19 cellular contexts compared by ENCODE assay signal in genomic region chr12:64178122-64178521, GRCh38. TPM values are rescaled to one million over a fixed set of nuclear protein-coding genes. Genes with fewer than 3 reads are reported as not detected.
DNase-seq lines count a peak whose midpoint lies in the region; TF ChIP-seq lines count a peak whose summit lies in the region.
"Had no signal": no experiment of that assay in that cellular context is flagged by ENCODE, and none has a peak within 500 bp of the region (broad histone marks: within the 10 kb centered on the region; RNA-seq: fewer than 3 reads in every experiment).

No MANE protein-coding gene starts in this region.

- H3K9me3 ChIP-seq in sigmoid colon: no peaks in the 10 kb centered on the region
- H3K9me3 ChIP-seq in A673 (ENCODE audit: low read depth, low read length, poor library complexity, severe bottlenecking): no peaks in the 10 kb centered on the region
- H3K9me3 ChIP-seq: BLaER1 had no signal

- no peak for TF ChIP-seq CTCF in HFFc6 (IDR thresholded peaks at IDR 0.05)
- no peak for TF ChIP-seq CTCF in sigmoid colon (IDR thresholded peaks at IDR 0.05)
- no peak for TF ChIP-seq CTCF in A673 (conservative IDR thresholded peaks at IDR 0.05; ENCODE audit: low read depth, low read length)

- peaks cover 81% of the 10 kb centered on the region for H3K4me1 Mint-ChIP-seq in HFFc6 (ENCODE audit: low read depth)
- H3K4me1 Mint-ChIP-seq: memory B cell, T-cell had no signal

- no peaks in the 10 kb centered on the region for H3K27me3 ChIP-seq in sigmoid colon
- no peaks in the 10 kb centered on the region for H3K27me3 ChIP-seq in A673 (replicated peaks; ENCODE audit: insufficient read depth, low read depth, low read length, poor library complexity)
- H3K27me3 ChIP-seq: BLaER1 had no signal

- no peaks in the 10 kb centered on the region for H3K36me3 Mint-ChIP-seq in HFFc6 (ENCODE audit: low read depth)

- peaks cover 0 to 16% (median 7%) of the 10 kb centered on the region in 4 donors for H3K4me1 ChIP-seq in sigmoid colon
- peaks cover 6% of the 10 kb centered on the region for H3K4me1 ChIP-seq in A673 (ENCODE audit: insufficient read depth, low read length, poor library complexity, severe bottlenecking)
- H3K4me1 ChIP-seq: BLaER1 had no signal

- peaks cover 2% of the 10 kb centered on the region for H3K27me3 Mint-ChIP-seq in HFFc6 (ENCODE audit: insufficient read depth)
- H3K27me3 Mint-ChIP-seq: memory B cell, T-cell had no signal

- H3K27ac ChIP-seq in sigmoid colon: no peak overlapping the region
- H3K27ac ChIP-seq in A673 (ENCODE audit: low read depth, low read length, poor library complexity, severe bottlenecking): no peak overlapping the region
- H3K27ac ChIP-seq: BLaER1, parathyroid adenoma had no signal

- H3K9me3 Mint-ChIP-seq in HFFc6: no peaks in the 10 kb centered on the region
- H3K9me3 Mint-ChIP-seq: T-cell had no signal

- H3K27ac Mint-ChIP-seq in HFFc6: peak overlapping the region; percentile 84
- H3K27ac Mint-ChIP-seq: memory B cell, T-cell had no signal

- no peak for TF ChIP-seq POLR2A in sigmoid colon (IDR thresholded peaks at IDR 0.05)

- H3K4me3 ChIP-seq in sigmoid colon (no peak overlapping the region), A673 (ENCODE audit: low read depth, low read length, poor library complexity, severe bottlenecking) (no peak overlapping the region)
- H3K4me3 ChIP-seq: BLaER1 had no signal

- in situ Hi-C loops in ACHN (cut with HindIII; ENCODE audit: low pct_ligation_motif_present, low pct_unique_long_range_greater_than_20kb, low sequenced_read_pairs): no loop called here

- CTCF ChIA-PET in A673 (lab: Charles Lee): no interaction called here

- DNase-seq in ACHN (peak; percentile 76), HFFc6 (peak; percentile 70), astrocyte of the hippocampus (ENCODE audit: low read depth, low spot score) (peak; percentile 64), iris pigment epithelial cell (ENCODE audit: low read depth) (peak; percentile 86), 8988T (no peak), activated T-cell treated with anti-CD3 and anti-CD28 coated beads for 4 hours (no peak), sigmoid colon (no peak), A673 (ENCODE audit: low spot score) (no peak)
- DNase-seq: activated CD4-positive, alpha-beta T cell treated with anti-CD3 and anti-CD28 coated beads for 1 hour; activated T-cell treated with anti-CD3 and anti-CD28 coated beads, Interleukin-2, amount 50 U/mL, for 48 hours; anterior cingulate cortex; effector memory CD4-positive, alpha-beta T cell; hypothalamus; NCI-H1930; stimulated activated CD4-positive, alpha-beta T cell treated with anti-CD3 and anti-CD28 coated beads, Interleukin-1b, Interleukin-23, amount 100 ng/mL, for 48 hours; T-cell had no signal

- H3K4me3 Mint-ChIP-seq in HFFc6: peak overlapping the region; percentile 66
- H3K4me3 Mint-ChIP-seq: memory B cell, T-cell had no signal

- POLR2A ChIA-PET in A673 (lab: Charles Lee; ENCODE audit: low non-redundant PET): no interaction called here

- H3K36me3 ChIP-seq in sigmoid colon (no peaks in the 10 kb centered on the region), A673 (ENCODE audit: insufficient read depth, low read length, poor library complexity, severe bottlenecking) (no peaks in the 10 kb centered on the region)
- H3K36me3 ChIP-seq: BLaER1 had no signal

- intact Hi-C loops in sigmoid colon (cut with DNase I) (no loop called here), A673 (cut with micrococcal nuclease; ENCODE audit: unreplicated experiment) (no loop called here)

- WGBS in sigmoid colon, 2 donors: 78 to 81% methylated on average over 1 of the region's 1 CpG

- TF ChIP-seq EP300 in sigmoid colon (IDR thresholded peaks at IDR 0.05): no peak

- no TSS peak for BruUV-seq in A673 (replicated peaks; lab: Mats Ljungman, UMichigan)

RNA-seq across cellular contexts. Expression of gene KICS2, which starts 44.0 kb away (rescaled TPM):
- total RNA-seq in HFFc6 (2021; fragmentation: NEBNext Ultra II Directional; extraction: Animal tissue kit (Norgen Biotek cat#: 25700)): 1 to 10 TPM; 3.7 to 5.8 (median 5.0) TPM
- total RNA-seq in sigmoid colon (10 to 100 TPM in 1 of 4 donors, 1 to 10 TPM in 3; 3.6 to 10.7 (median 7.7) TPM), A673 (2021) (10.8 and 14.0 TPM in 2 replicates)
- polyA plus RNA-seq in sigmoid colon: 1 to 10 TPM; 1.8 to 4.8 (median 4.4) TPM

Comparison
In these comparisons a context has a peak if more than half of its experiments do, and no peak if none do; other contexts are left out.
1. DNase-seq: peak in ACHN (single experiment), HFFc6 (single experiment), astrocyte of the hippocampus (single experiment) and iris pigment epithelial cell (single experiment); none in 8988T (single experiment), activated T-cell treated with anti-CD3 and anti-CD28 coated beads for 4 hours (single experiment), sigmoid colon (single experiment) and A673 (single experiment).